ENCODE assay signal across 24 cellular contexts in genomic region chr12:28905220-28905940, GRCh38.
"Had no signal": no experiment of that assay in that cellular context is flagged by ENCODE, and none has a peak within 500 bp of the region (broad histone marks: within the 10 kb centered on the region; RNA-seq: fewer than 3 reads in every experiment).

No MANE protein-coding gene starts in this region.

- H3K4me3 ChIP-seq: left ventricle myocardium inferior, lung, mucosa of descending colon, ovary, right atrium auricular region, skin epidermis, stomach, testis, tibial artery, upper lobe of right lung had no signal

- H3K4me1 ChIP-seq: left ventricle myocardium inferior, right atrium auricular region, stomach, testis, tibial artery, upper lobe of right lung had no signal

- DNase-seq: hippocampal formation; kidney; left ventricle myocardium inferior; midbrain; mucosa of descending colon; naive thymus-derived CD4-positive, alpha-beta T cell; ovary; stimulated activated CD4-positive, alpha-beta T cell treated with anti-CD3 and anti-CD28 coated beads, Interleukin-12 subunit alpha, Interleukin-12 subunit beta, amount 100 ng/mL, for 4 hours; stimulated activated CD4-positive, alpha-beta T cell treated with anti-CD3 and anti-CD28 coated beads, Interleukin-15, amount 100 ng/mL, for 24 hours; stimulated activated CD4-positive, alpha-beta T cell treated with anti-CD3 and anti-CD28 coated beads, Interleukin-2, amount 100 ng/mL, for 24 hours; stimulated activated CD4-positive, alpha-beta T cell treated with anti-CD3 and anti-CD28 coated beads, Interleukin-4, amount 100 ng/mL, for 1 hour; stimulated activated naive B cell treated with anti-CD40 and anti-IgM and Interleukin-4, amounts not matched to agents 10 μg/mL and 1 μg/mL and 100 μg/mL, for 72 hours; stimulated activated naive CD8-positive, alpha-beta T cell treated with anti-CD3 and anti-CD28 coated beads, Interleukin-15, Interleukin-2, amounts not matched to agents 100 U/mL and 50 U/mL, for 24 hours; stomach; testis; tibial artery; trophoblast cell; upper lobe of right lung had no signal

- H3K27me3 ChIP-seq: ovary, right atrium auricular region, stomach, testis, tibial artery, upper lobe of right lung had no signal

- ATAC-seq: mucosa of descending colon; naive thymus-derived CD4-positive, alpha-beta T cell; natural killer cell treated with Interleukin-12 subunit alpha and Interleukin-12 subunit beta and Interleukin-15 and Interleukin-18, amount 100 ng/mL, for 72 hours; sciatic nerve; stimulated activated naive B cell treated with anti-CD40 and anti-IgM and Interleukin-4, amounts not matched to agents 10 μg/mL and 1 μg/mL and 100 μg/mL, for 72 hours; stimulated activated naive CD8-positive, alpha-beta T cell treated with anti-CD3 and anti-CD28 coated beads, Interleukin-15, Interleukin-2, amounts not matched to agents 100 U/mL and 50 U/mL, for 24 hours; upper lobe of right lung had no signal

- H3K36me3 ChIP-seq: left ventricle myocardium inferior, ovary, right atrium auricular region, stomach, tibial artery, upper lobe of right lung had no signal

- H3K9me3 ChIP-seq: ovary, testis, tibial artery, upper lobe of right lung had no signal

- FAIRE-seq: kidney, urothelium cell line had no signal

- H3K27ac ChIP-seq: left ventricle myocardium inferior, ovary, right atrium auricular region, skin epidermis, stomach, testis, tibial artery, upper lobe of right lung had no signal
